Comparison of ENCODE assay signal across 21 cellular contexts in genomic region chr9:78811562-78812276, GRCh38.
A peak's percentile ranks its signal among the peaks of the same experiment; 100 is the strongest.
DNase-seq lines count a peak whose midpoint lies in the region; ATAC-seq, FAIRE-seq and TF ChIP-seq lines count a peak whose summit lies in the region.
"Had no signal": no experiment of that assay in that cellular context is flagged by ENCODE, and none has a peak within 500 bp of the region (broad histone marks: within the 10 kb centered on the region; RNA-seq: fewer than 3 reads in every experiment).

No MANE protein-coding gene starts in this region.

- H3K79me2 ChIP-seq in keratinocyte (ENCODE audit: control insufficient read depth, insufficient read depth, low read length) = no peaks in the 10 kb centered on the region

- no peaks in the 10 kb centered on the region for H3K36me3 ChIP-seq in keratinocyte (ENCODE audit: control insufficient read depth in 2 of 2, extremely low read depth in 1 of 2, insufficient read depth in 2 of 2, low read length in 2 of 2)
- H3K36me3 ChIP-seq: ascending aorta had no signal

- DNase-seq in AG20443 (ENCODE audit: low spot score) (peak; percentile 74), HT1080 (ENCODE audit: low read depth) (peak; percentile 46), astrocyte of the hippocampus (ENCODE audit: low read depth, low spot score) (peak; percentile 24), keratinocyte (ENCODE audit: low read depth, low spot score) (no peak), NCI-H187 (lab: John Stamatoyannopoulos, UW) (no peak), SW480 (ENCODE audit: low spot score) (no peak), DMS153 (lab: John Stamatoyannopoulos, UW) (no peak)
- DNase-seq: activated CD4-positive, alpha-beta T cell treated with anti-CD3 and anti-CD28 coated beads for 1 hour; activated naive CD4-positive, alpha-beta T cell; cortex of kidney; KBM-7; NCI-H345; occipital lobe; SIG-M5; stimulated activated CD4-positive, alpha-beta T cell treated with anti-CD3 and anti-CD28 coated beads, Interleukin-1b, Interleukin-23, amount 100 ng/mL, for 48 hours; substantia nigra; T-helper 9 cell had no signal

- no peaks in the 10 kb centered on the region for H4K20me1 ChIP-seq in keratinocyte (ENCODE audit: control insufficient read depth, extremely low read depth, insufficient read depth, low read length)

- no peaks in the 10 kb centered on the region for H3K9me1 ChIP-seq in keratinocyte (ENCODE audit: control insufficient read depth, extremely low read depth, insufficient read depth, low read length)

- TF ChIP-seq CTCF in keratinocyte (optimal IDR thresholded peaks at IDR 0.05 in 1 of 3, IDR thresholded peaks at IDR 0.05 in 1 of 3, conservative IDR thresholded peaks at IDR 0.05 in 1 of 3; ENCODE audit: extremely low read depth in 1 of 3, insufficient read depth in 2 of 3, low read length in 3 of 3) = no peak

- no peaks in the 10 kb centered on the region for H3K27me3 ChIP-seq in keratinocyte (ENCODE audit: control insufficient read depth, extremely low read depth, insufficient read depth, low read length)
- H3K27me3 ChIP-seq: ascending aorta had no signal

- H3K4me1 ChIP-seq in keratinocyte (ENCODE audit: control insufficient read depth, extremely low read depth, insufficient read depth, low read length) = no peaks in the 10 kb centered on the region
- H3K4me1 ChIP-seq: ascending aorta had no signal

- H3K9me3 ChIP-seq in keratinocyte (ENCODE audit: control insufficient read depth, low read depth, low read length) = no peaks in the 10 kb centered on the region
- H3K9me3 ChIP-seq: ascending aorta had no signal

- FAIRE-seq in keratinocyte (lab: Jason Lieb, UNC) = peak; percentile 64
- FAIRE-seq: D721Med had no signal

- H3K4me3 ChIP-seq in keratinocyte (ENCODE audit: control insufficient read depth in 2 of 3, extremely low read depth in 1 of 3, insufficient read depth in 2 of 3, low read depth in 1 of 3, low read length in 3 of 3) = no peak overlapping the region
- H3K4me3 ChIP-seq: ascending aorta had no signal

- no peak overlapping the region for H3K27ac ChIP-seq in keratinocyte (ENCODE audit: control insufficient read depth, insufficient read depth, low read length)
- H3K27ac ChIP-seq: ascending aorta had no signal

- ATAC-seq in HG03135 (IDR thresholded peaks at IDR 0.05; ENCODE audit: unreplicated experiment) = no peak
- ATAC-seq: sciatic nerve had no signal

- dilution Hi-C loops in keratinocyte (cut with MboI; ENCODE audit: extremely low pct_ligation_motif_present, low sequenced_read_pairs) = no loop called here

- H2AFZ ChIP-seq in keratinocyte (ENCODE audit: control insufficient read depth, low read length) = no peak overlapping the region

- no peak overlapping the region for H3K9ac ChIP-seq in keratinocyte (ENCODE audit: control insufficient read depth, extremely low read depth, insufficient read depth, low read length)

- no peak overlapping the region for H3K4me2 ChIP-seq in keratinocyte (ENCODE audit: control insufficient read depth, extremely low read depth, insufficient read depth, low read depth, low read length)

Comparison
In these comparisons a context has a peak if more than half of its experiments do, and no peak if none do; other contexts are left out.
1. DNase-seq: peak in AG20443 (single experiment), HT1080 (single experiment) and astrocyte of the hippocampus (single experiment); none in keratinocyte (single experiment), NCI-H187 (0 of 2), SW480 (single experiment) and DMS153 (single experiment).